Comparison of ENCODE assay signal across 8 cellular contexts in genomic region chr3:197466586-197467399, GRCh38.
DNase-seq lines count a peak whose midpoint lies in the region; ATAC-seq and TF ChIP-seq lines count a peak whose summit lies in the region.
"Had no signal": no experiment of that assay in that cellular context is flagged by ENCODE, and none has a peak within 500 bp of the region (broad histone marks: within the 10 kb centered on the region; RNA-seq: fewer than 3 reads in every experiment).

No MANE protein-coding gene starts in this region.

- no peaks in the 10 kb centered on the region for H3K36me3 Mint-ChIP-seq in HFFc6 (ENCODE audit: low read depth)
- peaks cover 2% of the 10 kb centered on the region for H3K36me3 Mint-ChIP-seq in T-helper 17 cell (ENCODE audit: low read depth)
- H3K36me3 Mint-ChIP-seq in activated T-helper 1 cell treated with anti-CD3 and anti-CD28 coated beads, Interleukin-12 subunit alpha, Interleukin-12 subunit beta, Interleukin-2, Interleukin-4 antibody, amounts not matched to agents 30 ng/mL and 10 ng/mL and 1 ng/mL, durations not matched to agents 14 hours and 24 hours and 36 hours (ENCODE audit: low read depth): no peaks in the 10 kb centered on the region
- H3K36me3 Mint-ChIP-seq in CD14-positive monocyte: no peaks in the 10 kb centered on the region

- H3K4me1 Mint-ChIP-seq in HFFc6 (ENCODE audit: low read depth) (peaks cover 88% of the 10 kb centered on the region), T-helper 17 cell (no peaks in the 10 kb centered on the region), CD14-positive monocyte (no peaks in the 10 kb centered on the region)
- H3K4me1 Mint-ChIP-seq in activated T-helper 1 cell treated with anti-CD3 and anti-CD28 coated beads, Interleukin-12 subunit alpha, Interleukin-12 subunit beta, Interleukin-2, Interleukin-4 antibody, amounts not matched to agents 30 ng/mL and 10 ng/mL and 1 ng/mL, durations not matched to agents 14 hours and 24 hours and 36 hours (ENCODE audit: low read depth): peaks cover 29% of the 10 kb centered on the region

- peak overlapping the region; percentile 81 for H3K4me3 Mint-ChIP-seq in HFFc6
- H3K4me3 Mint-ChIP-seq in T-helper 17 cell: no peak overlapping the region
- no peak overlapping the region for H3K4me3 Mint-ChIP-seq in activated T-helper 1 cell treated with anti-CD3 and anti-CD28 coated beads, Interleukin-12 subunit alpha, Interleukin-12 subunit beta, Interleukin-2, Interleukin-4 antibody, amounts not matched to agents 30 ng/mL and 10 ng/mL and 1 ng/mL, durations not matched to agents 14 hours and 24 hours and 36 hours
- H3K4me3 Mint-ChIP-seq in CD14-positive monocyte: no peak overlapping the region

- intact Hi-C loops in head of caudate nucleus (cut with DNase I) (no loop called here), CD14-positive monocyte (cut with micrococcal nuclease) (no loop called here)
- intact Hi-C loops in activated T-helper 1 cell treated with anti-CD3 and anti-CD28 coated beads, Interleukin-12 subunit alpha, Interleukin-12 subunit beta, Interleukin-2, Interleukin-4 antibody, amounts not matched to agents 30 ng/mL and 10 ng/mL and 1 ng/mL, durations not matched to agents 14 hours and 24 hours and 36 hours (cut with micrococcal nuclease): no loop called here

- no peak for TF ChIP-seq CTCF in HFFc6 (IDR thresholded peaks at IDR 0.05)
- no peak for TF ChIP-seq CTCF in CD14-positive monocyte (IDR thresholded peaks at IDR 0.05)

- peaks cover 2% of the 10 kb centered on the region; the same call in 1 of the 2 replicates for H3K27me3 Mint-ChIP-seq in HFFc6 (ENCODE audit: insufficient read depth)
- peaks cover 59% of the 10 kb centered on the region for H3K27me3 Mint-ChIP-seq in T-helper 17 cell
- peaks cover 8% of the 10 kb centered on the region for H3K27me3 Mint-ChIP-seq in activated T-helper 1 cell treated with anti-CD3 and anti-CD28 coated beads, Interleukin-12 subunit alpha, Interleukin-12 subunit beta, Interleukin-2, Interleukin-4 antibody, amounts not matched to agents 30 ng/mL and 10 ng/mL and 1 ng/mL, durations not matched to agents 14 hours and 24 hours and 36 hours (ENCODE audit: insufficient read depth)
- H3K27me3 Mint-ChIP-seq in CD14-positive monocyte (ENCODE audit: low read depth in 3 of 3): peaks cover 22 to 43% (median 22%) of the 10 kb centered on the region in 3 donors

- no peaks in the 10 kb centered on the region for H3K9me3 Mint-ChIP-seq in HFFc6
- H3K9me3 Mint-ChIP-seq in activated T-helper 1 cell treated with anti-CD3 and anti-CD28 coated beads, Interleukin-12 subunit alpha, Interleukin-12 subunit beta, Interleukin-2, Interleukin-4 antibody, amounts not matched to agents 30 ng/mL and 10 ng/mL and 1 ng/mL, durations not matched to agents 14 hours and 24 hours and 36 hours: no peaks in the 10 kb centered on the region
- H3K9me3 Mint-ChIP-seq in CD14-positive monocyte: peaks cover 0 to 2% (median 0%) of the 10 kb centered on the region in 7 donors

- peak overlapping the region; percentile 85 for H3K27ac Mint-ChIP-seq in HFFc6
- H3K27ac Mint-ChIP-seq in T-helper 17 cell: no peak overlapping the region
- no peak overlapping the region for H3K27ac Mint-ChIP-seq in activated T-helper 1 cell treated with anti-CD3 and anti-CD28 coated beads, Interleukin-12 subunit alpha, Interleukin-12 subunit beta, Interleukin-2, Interleukin-4 antibody, amounts not matched to agents 30 ng/mL and 10 ng/mL and 1 ng/mL, durations not matched to agents 14 hours and 24 hours and 36 hours
- H3K27ac Mint-ChIP-seq in CD14-positive monocyte: peak overlapping the region in 1 of 7 donors; percentile 32

- no peaks in the 10 kb centered on the region for H3K9me3 ChIP-seq in T-helper 17 cell (ENCODE audit: control insufficient read depth, low read length, poor library complexity, severe bottlenecking)

- H3K27ac ChIP-seq in substantia nigra (ENCODE audit: low read depth, low read length, poor library complexity, severe bottlenecking): peak overlapping the region; percentile 35

- peak; percentile 77 for DNase-seq in HFFc6
- peak; percentile 67 for DNase-seq in SW480 (ENCODE audit: low spot score)
- DNase-seq in head of caudate nucleus: peak in 27 of 42 donors; percentile 14 to 84 (median 56)
- peak in 9 of 49 donors; percentile 2 to 69 (median 16) for DNase-seq in substantia nigra (lab: John Stamatoyannopoulos, UW)
- DNase-seq in T-helper 17 cell: no peak
- DNase-seq in activated T-helper 1 cell treated with anti-CD3 and anti-CD28 coated beads, Interleukin-12 subunit alpha, Interleukin-12 subunit beta, Interleukin-2, Interleukin-4 antibody, amounts not matched to agents 30 ng/mL and 10 ng/mL and 1 ng/mL, durations not matched to agents 14 hours and 24 hours and 36 hours (ENCODE audit: low spot score): no peak
- no peak for DNase-seq in CD14-positive monocyte (ENCODE audit: low spot score)
- DNase-seq: NCI-H1436 treated with DMSO at 0.1 percent for 48 hours had no signal

- no peak for ATAC-seq in T-helper 17 cell

Comparison
In these comparisons a context has a peak if more than half of its experiments do, and no peak if none do; other contexts are left out.
1. DNase-seq: peak in HFFc6 (single experiment), SW480 (single experiment) and head of caudate nucleus (27 of 42); none in T-helper 17 cell (0 of 3), activated T-helper 1 cell treated with anti-CD3 and anti-CD28 coated beads, Interleukin-12 subunit alpha, Interleukin-12 subunit beta, Interleukin-2, Interleukin-4 antibody, amounts not matched to agents 30 ng/mL and 10 ng/mL and 1 ng/mL, durations not matched to agents 14 hours and 24 hours and 36 hours (single experiment) and CD14-positive monocyte (single experiment).